ENCODE assay signal across 37 cellular contexts in the genomic region with DNA sequence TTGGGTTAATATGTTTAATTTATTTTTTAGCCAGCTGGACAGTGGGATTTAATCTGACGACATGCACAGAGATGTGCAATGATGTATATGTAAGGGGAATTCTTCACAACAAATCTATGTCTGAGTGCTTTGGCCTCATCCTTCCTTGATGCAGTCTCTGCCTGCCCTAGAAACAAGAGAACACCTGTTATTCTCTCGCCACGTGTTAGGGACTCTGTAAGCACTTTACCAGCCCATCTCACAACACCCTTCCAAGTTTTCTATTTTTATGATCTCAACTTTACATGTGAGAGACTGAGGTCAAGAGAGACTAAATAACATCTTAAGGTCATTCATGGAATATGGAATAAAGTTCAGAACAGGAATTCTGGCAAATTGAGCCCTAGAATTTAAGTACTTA.
"Had no signal": no experiment of that assay in that cellular context is flagged by ENCODE, and none has a peak within 500 bp of the region (broad histone marks: within the 10 kb centered on the region; RNA-seq: fewer than 3 reads in every experiment).

No MANE protein-coding gene starts in this region.

- ATAC-seq: activated CD8-positive, alpha-beta memory T cell treated with anti-CD3 and anti-CD28 coated beads, Interleukin-2, amount 10 ng/mL, durations not matched to agents 7 days and 5 days; activated naive CD8-positive, alpha-beta T cell treated with anti-CD3 and anti-CD28 coated beads, Interleukin-2, amount 50 U/mL, for 24 hours; PC-3 had no signal

- H3K4me1 ChIP-seq: Peyer's patch, SJSA1 had no signal

- H3K27ac Mint-ChIP-seq: activated B cell treated with CpG ODN at 0.5 μM for 24 hours; activated CD4-positive, alpha-beta memory T cell treated with anti-CD3 and anti-CD28 coated beads, Interleukin-2, amount 10 ng/mL, durations not matched to agents 7 days and 5 days; activated CD8-positive, alpha-beta memory T cell treated with anti-CD3 and anti-CD28 coated beads, Interleukin-2, amount 10 ng/mL, durations not matched to agents 7 days and 5 days; activated naive CD4-positive, alpha-beta T cell treated with anti-CD3 and anti-CD28 coated beads, Interleukin-2, amount 10 ng/mL, durations not matched to agents 7 days and 5 days; activated naive CD8-positive, alpha-beta T cell; activated naive CD8-positive, alpha-beta T cell treated with anti-CD3 and anti-CD28 coated beads, Interleukin-2, amount 50 U/mL, for 24 hours; T-helper 1 cell treated with Interleukin-12 subunit alpha and Interleukin-12 subunit beta and Interleukin-4 antibody, amounts not matched to agents 30 μg/mL and 1 μg/mL, for 36 hours; T-helper 2 cell treated with Interferon-gamma antibody and Interleukin-4, amounts not matched to agents 5 μg/mL and 100 μg/mL, for 36 hours had no signal

- H3K27me3 Mint-ChIP-seq: activated B cell treated with CpG ODN at 0.5 μM for 24 hours; activated CD4-positive, alpha-beta memory T cell treated with anti-CD3 and anti-CD28 coated beads, Interleukin-2, amount 10 ng/mL, durations not matched to agents 7 days and 5 days; activated naive CD4-positive, alpha-beta T cell treated with anti-CD3 and anti-CD28 coated beads, Interleukin-2, amount 10 ng/mL, durations not matched to agents 7 days and 5 days; brain had no signal

- DNase-seq: activated B cell treated with CpG ODN at 0.5 μM for 24 hours; activated CD4-positive, alpha-beta memory T cell treated with anti-CD3 and anti-CD28 coated beads, Interleukin-2, amount 10 ng/mL, durations not matched to agents 7 days and 5 days; activated CD4-positive, alpha-beta T cell treated with anti-CD3 and anti-CD28 coated beads for 48 hours; activated CD4-positive, CD25-positive, alpha-beta regulatory T cell treated with anti-CD3 and anti-CD28 coated beads, Interleukin-2, amount 50 U/mL, for 72 hours; activated CD8-positive, alpha-beta memory T cell treated with anti-CD3 and anti-CD28 coated beads for 24 hours; activated CD8-positive, alpha-beta memory T cell treated with anti-CD3 and anti-CD28 coated beads, Interleukin-2, amount 10 ng/mL, durations not matched to agents 7 days and 5 days; activated CD8-positive, alpha-beta memory T cell treated with anti-CD3 and anti-CD28 coated beads, Interleukin-2, amount 50 U/mL, for 48 hours; activated effector memory CD4-positive, alpha-beta T cell treated with Interleukin-2 at 50 U/mL for 16 hours; activated naive CD4-positive, alpha-beta T cell treated with anti-CD3 and anti-CD28 coated beads, Interleukin-2, amount 10 ng/mL, durations not matched to agents 7 days and 5 days; activated naive CD8-positive, alpha-beta T cell treated with anti-CD3 and anti-CD28 coated beads, Interleukin-2, amount 50 U/mL, for 24 hours; activated T-cell treated with anti-CD3 and anti-CD28 coated beads, Interleukin-2, amount 50 U/mL, for 48 hours; anterior cingulate cortex; Kasumi-1; KG1; MM.1S; NCI-H1092 treated with DMSO at 0.1 percent for 48 hours; NCI-H1417; NCI-H146; NCI-H187; NCI-H2029 treated with DMSO at 0.1 percent for 48 hours; NCI-H2107; NCI-H2171; NCI-H510A; NCI-H526; NCI-H748 treated with DMSO at 0.1 percent for 48 hours; NK-92 treated with Interleukin-12 subunit alpha and Interleukin-12 subunit beta, amount 100 ng/mL, for 24 hours; PC-3; Peyer's patch; RPMI8226; SHP77 treated with DMSO at 0.1 percent for 48 hours; SK-N-SH had no signal

- H3K4me3 Mint-ChIP-seq: activated B cell treated with CpG ODN at 0.5 μM for 24 hours; activated CD4-positive, alpha-beta memory T cell treated with anti-CD3 and anti-CD28 coated beads, Interleukin-2, amount 10 ng/mL, durations not matched to agents 7 days and 5 days; activated CD8-positive, alpha-beta memory T cell treated with anti-CD3 and anti-CD28 coated beads, Interleukin-2, amount 10 ng/mL, durations not matched to agents 7 days and 5 days; activated naive CD4-positive, alpha-beta T cell treated with anti-CD3 and anti-CD28 coated beads, Interleukin-2, amount 10 ng/mL, durations not matched to agents 7 days and 5 days; activated naive CD8-positive, alpha-beta T cell; activated naive CD8-positive, alpha-beta T cell treated with anti-CD3 and anti-CD28 coated beads, Interleukin-2, amount 50 U/mL, for 24 hours; brain; T-helper 1 cell treated with Interleukin-12 subunit alpha and Interleukin-12 subunit beta and Interleukin-4 antibody, amounts not matched to agents 30 μg/mL and 1 μg/mL, for 36 hours; T-helper 2 cell treated with Interferon-gamma antibody and Interleukin-4, amounts not matched to agents 5 μg/mL and 100 μg/mL, for 36 hours had no signal

- H3K4me2 ChIP-seq: SK-N-SH had no signal

- H3K27ac ChIP-seq: Peyer's patch, SJSA1, VCaP had no signal

- H3K9me3 ChIP-seq: Peyer's patch, SJSA1, SK-N-SH had no signal

- H3K36me3 ChIP-seq: Peyer's patch, SJSA1 had no signal

- H3K4me3 ChIP-seq: Peyer's patch, SJSA1 had no signal

- H3K27me3 ChIP-seq: Peyer's patch, SJSA1 had no signal

- H3K9me3 Mint-ChIP-seq: activated B cell treated with CpG ODN at 0.5 μM for 24 hours; activated CD4-positive, alpha-beta memory T cell treated with anti-CD3 and anti-CD28 coated beads, Interleukin-2, amount 10 ng/mL, durations not matched to agents 7 days and 5 days; activated naive CD4-positive, alpha-beta T cell treated with anti-CD3 and anti-CD28 coated beads, Interleukin-2, amount 10 ng/mL, durations not matched to agents 7 days and 5 days; activated naive CD8-positive, alpha-beta T cell treated with anti-CD3 and anti-CD28 coated beads, Interleukin-2, amount 50 U/mL, for 24 hours; T-helper 1 cell treated with Interleukin-12 subunit alpha and Interleukin-12 subunit beta and Interleukin-4 antibody, amounts not matched to agents 30 μg/mL and 1 μg/mL, for 36 hours; T-helper 2 cell treated with Interferon-gamma antibody and Interleukin-4, amounts not matched to agents 5 μg/mL and 100 μg/mL, for 36 hours had no signal

- H3K36me3 Mint-ChIP-seq: activated CD8-positive, alpha-beta memory T cell treated with anti-CD3 and anti-CD28 coated beads, Interleukin-2, amount 10 ng/mL, durations not matched to agents 7 days and 5 days; activated naive CD4-positive, alpha-beta T cell treated with anti-CD3 and anti-CD28 coated beads, Interleukin-2, amount 10 ng/mL, durations not matched to agents 7 days and 5 days; activated naive CD8-positive, alpha-beta T cell; brain had no signal

- H3K9ac ChIP-seq: SK-N-SH had no signal

- H3K4me1 Mint-ChIP-seq: activated B cell treated with CpG ODN at 0.5 μM for 24 hours; activated CD4-positive, alpha-beta memory T cell treated with anti-CD3 and anti-CD28 coated beads, Interleukin-2, amount 10 ng/mL, durations not matched to agents 7 days and 5 days; activated CD8-positive, alpha-beta memory T cell treated with anti-CD3 and anti-CD28 coated beads, Interleukin-2, amount 10 ng/mL, durations not matched to agents 7 days and 5 days; activated naive CD4-positive, alpha-beta T cell treated with anti-CD3 and anti-CD28 coated beads, Interleukin-2, amount 10 ng/mL, durations not matched to agents 7 days and 5 days; activated naive CD8-positive, alpha-beta T cell treated with anti-CD3 and anti-CD28 coated beads, Interleukin-2, amount 50 U/mL, for 24 hours had no signal
